ENCODE assay signal across 17 cellular contexts in the genomic region with DNA sequence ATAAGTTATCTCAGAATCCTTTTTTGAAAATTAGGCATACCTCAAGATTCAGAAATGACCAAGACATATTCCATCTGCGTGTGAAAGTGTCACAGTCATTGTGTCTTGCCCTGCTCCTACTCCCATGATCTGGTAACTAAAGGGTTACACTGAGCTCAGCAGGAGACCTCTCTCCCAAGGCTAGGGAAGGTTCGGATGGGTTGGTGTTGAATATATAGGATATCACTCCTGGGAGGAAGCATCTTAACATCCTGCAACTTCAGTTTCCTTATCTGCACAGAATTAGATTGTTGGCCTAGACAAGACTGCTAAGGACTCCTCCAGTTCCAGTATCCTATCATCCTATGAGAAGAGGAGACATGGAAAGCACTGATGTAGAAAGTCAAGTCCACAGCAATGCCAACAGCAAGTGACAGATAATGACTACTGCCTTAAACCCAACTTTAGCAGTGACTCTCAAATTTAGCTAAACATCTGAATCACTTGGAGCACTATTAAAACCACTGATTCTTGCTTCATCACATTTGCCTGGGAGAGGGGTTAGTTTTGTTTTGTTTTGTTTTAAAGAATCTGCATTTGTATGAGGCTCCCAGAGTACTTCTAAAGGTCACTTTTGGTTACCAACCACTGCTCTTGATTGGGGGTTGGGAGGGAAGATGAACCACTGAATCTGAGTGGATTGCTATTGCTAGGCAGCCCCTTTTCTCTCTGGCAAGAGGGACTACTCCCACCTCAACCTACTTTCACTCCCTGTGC. TPM values are rescaled to one million over a fixed set of nuclear protein-coding genes. Genes with fewer than 3 reads are reported as not detected.
"Had no signal": no experiment of that assay in that cellular context is flagged by ENCODE, and none has a peak within 500 bp of the region (broad histone marks: within the 10 kb centered on the region; RNA-seq: fewer than 3 reads in every experiment).

No MANE protein-coding gene starts in this region.

- H3K9me3 ChIP-seq: right atrium auricular region, suprapubic skin had no signal

- FAIRE-seq: keratinocyte had no signal

- ATAC-seq: left lobe of liver; stimulated activated naive CD8-positive, alpha-beta T cell treated with anti-CD3 and anti-CD28 coated beads, Interleukin-15, amount 100 ng/mL, for 72 hours had no signal

- H3K4me1 ChIP-seq: suprapubic skin had no signal

- DNase-seq: activated CD4-positive, alpha-beta T cell treated with anti-CD3 and anti-CD28 coated beads, Interleukin-2, amount 50 U/mL, for 4 hours; activated CD4-positive, CD25-positive, alpha-beta regulatory T cell treated with anti-CD3 and anti-CD28 coated beads, Interleukin-2, amount 50 U/mL, for 72 hours; activated gamma-delta T cell treated with Interleukin-2 at 50 U/mL for 16 hours; dermis blood vessel endothelial cell; effector memory CD4-positive, alpha-beta T cell; foreskin fibroblast; mammary epithelial cell; occipital lobe; stimulated activated CD4-positive, alpha-beta T cell treated with anti-CD3 and anti-CD28 coated beads, Interleukin-4, amount 100 ng/mL, for 1 hour; stimulated activated naive CD8-positive, alpha-beta T cell treated with anti-CD3 and anti-CD28 coated beads, Interleukin-15, amount 100 ng/mL, for 72 hours had no signal

- H3K27ac ChIP-seq: cardiac muscle cell, right atrium auricular region, skin epidermis, suprapubic skin had no signal

- H3K27me3 ChIP-seq: cardiac muscle cell, right atrium auricular region, suprapubic skin had no signal

- H3K4me3 ChIP-seq: cardiac muscle cell, right atrium auricular region, skin epidermis, suprapubic skin had no signal

RNA-seq across cellular contexts. Expression of a gene that starts 9.7 kb away (rescaled TPM):
- total RNA-seq: activated CD8-positive, alpha-beta memory T cell treated with anti-CD3 and anti-CD28 coated beads for 36 hours had no signal
